In genomic region chrX:152941328-152942111, GRCh38 we compare ENCODE assay signal across 8 cellular contexts. TPM values are rescaled to one million over a fixed set of nuclear protein-coding genes. Genes with fewer than 3 reads are reported as not detected.
DNase-seq lines count a peak whose midpoint lies in the region; ATAC-seq and TF ChIP-seq lines count a peak whose summit lies in the region.

No MANE protein-coding gene starts in this region.

- H3K4me3 ChIP-seq in DOHH2 (ENCODE audit: low read length) (peak overlapping the region; percentile 92), esophagus muscularis mucosa (peak overlapping the region; percentile 57 to 67 (median 60)), muscle layer of duodenum (ENCODE audit: low read depth in 1 of 2, low read length in 2 of 2) (peak overlapping the region; percentile 56 to 71)

- H3K27me3 ChIP-seq in DOHH2 (ENCODE audit: control insufficient read depth, low read length) (no peaks in the 10 kb centered on the region), esophagus muscularis mucosa (no peaks in the 10 kb centered on the region), muscle layer of duodenum (ENCODE audit: low read depth, low read length) (no peaks in the 10 kb centered on the region)

- intact Hi-C loops in esophagus muscularis mucosa (cut with DNase I), result no loop called here

- peaks cover 11% of the 10 kb centered on the region for H3K4me1 ChIP-seq in DOHH2 (ENCODE audit: control insufficient read depth, low read length)
- peaks cover 0 to 12% (median 9%) of the 10 kb centered on the region in 4 donors for H3K4me1 ChIP-seq in esophagus muscularis mucosa
- H3K4me1 ChIP-seq in muscle layer of duodenum (ENCODE audit: control insufficient read depth in 1 of 2, insufficient read depth in 2 of 2, low read length in 2 of 2), result peaks cover 0 to 5% of the 10 kb centered on the region in 2 donors

- H3K36me3 Mint-ChIP-seq in activated T-cell treated with anti-CD3 and anti-CD28 coated beads, Interleukin-2, amount 50 U/mL, for 72 hours (ENCODE audit: insufficient read depth in 2 of 2), result no peaks in the 10 kb centered on the region

- no peaks in the 10 kb centered on the region for H3K9me3 ChIP-seq in DOHH2 (ENCODE audit: control insufficient read depth, insufficient read depth, low read length)
- no peaks in the 10 kb centered on the region for H3K9me3 ChIP-seq in esophagus muscularis mucosa
- H3K9me3 ChIP-seq in muscle layer of duodenum (ENCODE audit: control insufficient read depth in 1 of 2, low read length in 2 of 2), result no peaks in the 10 kb centered on the region

- H3K27ac ChIP-seq in DOHH2 (ENCODE audit: low read depth, low read length) (no peak overlapping the region), esophagus muscularis mucosa (replicated peaks in 1 of 4) (peak overlapping the region; percentile 82 to 88 (median 84)), muscle layer of duodenum (ENCODE audit: low read length) (peak overlapping the region; percentile 21)

- H3K9me3 Mint-ChIP-seq in activated T-cell treated with anti-CD3 and anti-CD28 coated beads, Interleukin-2, amount 50 U/mL, for 72 hours, result no peaks in the 10 kb centered on the region

- no peaks in the 10 kb centered on the region for H4K20me1 ChIP-seq in DOHH2 (ENCODE audit: control insufficient read depth, insufficient read depth, low read depth, low read length)

- TF ChIP-seq CTCF in DOHH2 (IDR thresholded peaks at IDR 0.05; ENCODE audit: low read depth, low read length, poor library complexity, severe bottlenecking) (peak; percentile 59), esophagus muscularis mucosa (IDR thresholded peaks at IDR 0.05) (peak; percentile 79 to 91 (median 83))

- TF ChIP-seq EP300 in esophagus muscularis mucosa (IDR thresholded peaks at IDR 0.05), result no peak

- 20% methylated on average over 8 of the region's 71 CpGs for WGBS in esophagus muscularis mucosa

- H3K9me2 ChIP-seq in DOHH2 (replicated peaks; ENCODE audit: control insufficient read depth, low read length), result no peaks in the 10 kb centered on the region

- peaks cover 18% of the 10 kb centered on the region for H3K4me1 Mint-ChIP-seq in activated T-cell treated with anti-CD3 and anti-CD28 coated beads, Interleukin-2, amount 50 U/mL, for 72 hours (ENCODE audit: low read depth)

- peaks cover 31% of the 10 kb centered on the region for H3K27me3 Mint-ChIP-seq in activated T-cell treated with anti-CD3 and anti-CD28 coated beads, Interleukin-2, amount 50 U/mL, for 72 hours (ENCODE audit: low read depth)

- ATAC-seq in GM21737 (IDR thresholded peaks at IDR 0.05; ENCODE audit: unreplicated experiment), result peak; percentile 93
- ATAC-seq in activated T-cell treated with anti-CD3 and anti-CD28 coated beads, Interleukin-2, amount 50 U/mL, for 72 hours (replicated peaks in 1 of 2), result peak; percentile 93 to 95

- H3K36me3 ChIP-seq in DOHH2 (ENCODE audit: control insufficient read depth, low read length), result no peaks in the 10 kb centered on the region
- H3K36me3 ChIP-seq in esophagus muscularis mucosa, result no peaks in the 10 kb centered on the region
- no peaks in the 10 kb centered on the region for H3K36me3 ChIP-seq in muscle layer of duodenum (ENCODE audit: control insufficient read depth in 1 of 2, insufficient read depth in 2 of 2, low read length in 2 of 2)

- H3K79me2 ChIP-seq in DOHH2 (ENCODE audit: control insufficient read depth, low read length), result peaks cover 5% of the 10 kb centered on the region; the same call in 1 of the 2 replicates

- DNase-seq in KG1 (lab: John Stamatoyannopoulos, UW), result peak; percentile 72
- DNase-seq in activated T-cell treated with anti-CD3 and anti-CD28 coated beads, Interleukin-2, amount 50 U/mL, for 72 hours, result peak; percentile 89 to 91
- DNase-seq in esophagus muscularis mucosa (ENCODE audit: extremely low spot score), result peak; percentile 95
- DNase-seq in stimulated activated CD8-positive, alpha-beta memory T cell treated with anti-CD3 and anti-CD28 coated beads, Interleukin-7, amount 100 ng/mL, for 4 hours (ENCODE audit: low read depth in 2 of 2), result peak; percentile 82

- no peaks in the 10 kb centered on the region for H3F3A ChIP-seq in DOHH2 (ENCODE audit: control insufficient read depth, insufficient read depth)

- peak overlapping the region; percentile 84 for H3K4me2 ChIP-seq in DOHH2 (ENCODE audit: low read length)

- TF ChIP-seq POLR2A in esophagus muscularis mucosa (IDR thresholded peaks at IDR 0.05; ENCODE audit: low read depth), result no peak

- H3K4me3 Mint-ChIP-seq in activated T-cell treated with anti-CD3 and anti-CD28 coated beads, Interleukin-2, amount 50 U/mL, for 72 hours, result peak overlapping the region; percentile 88 to 91

- peak overlapping the region; percentile 85 for H3K27ac Mint-ChIP-seq in activated T-cell treated with anti-CD3 and anti-CD28 coated beads, Interleukin-2, amount 50 U/mL, for 72 hours

TF ChIP-seq in PFSK-1, 5 proteins besides CTCF, POLR2A, EP300 and RAD21:
- TF ChIP-seq POLR2AphosphoS5 (IDR thresholded peaks at IDR 0.05; ENCODE audit: low read depth, low read length) (peak; percentile 70), REST (IDR thresholded peaks at IDR 0.05; ENCODE audit: insufficient read depth in 1 of 2, low read depth in 2 of 2, low read length in 2 of 2) (no peak)
TF ChIP-seq in PFSK-1: peak in this region for 1.

RNA-seq across cellular contexts. Expression of gene ZNF185, which starts 43.7 kb away (rescaled TPM):
- 3.4 TPM for polyA plus RNA-seq in PFSK-1 (2012; ENCODE audit: insufficient read length, low read depth)
- 1 to 10 TPM; 3.8 to 5.2 TPM for total RNA-seq in activated T-cell treated with anti-CD3 and anti-CD28 coated beads, Interleukin-2, amount 50 U/mL, for 72 hours
- 1 to 10 TPM; 2.5 to 3.7 (median 3.0) TPM for total RNA-seq in esophagus muscularis mucosa

RNA-seq across cellular contexts. Expression of gene PNMA5, which starts 52.4 kb away (rescaled TPM):
- not detected for polyA plus RNA-seq in PFSK-1 (2012; ENCODE audit: insufficient read length, low read depth)
- under 1 TPM in 1 of 2 donors, not detected in 1; 0.16 TPM for total RNA-seq in activated T-cell treated with anti-CD3 and anti-CD28 coated beads, Interleukin-2, amount 50 U/mL, for 72 hours
- total RNA-seq in esophagus muscularis mucosa, result not detected
